In the genomic region with DNA sequence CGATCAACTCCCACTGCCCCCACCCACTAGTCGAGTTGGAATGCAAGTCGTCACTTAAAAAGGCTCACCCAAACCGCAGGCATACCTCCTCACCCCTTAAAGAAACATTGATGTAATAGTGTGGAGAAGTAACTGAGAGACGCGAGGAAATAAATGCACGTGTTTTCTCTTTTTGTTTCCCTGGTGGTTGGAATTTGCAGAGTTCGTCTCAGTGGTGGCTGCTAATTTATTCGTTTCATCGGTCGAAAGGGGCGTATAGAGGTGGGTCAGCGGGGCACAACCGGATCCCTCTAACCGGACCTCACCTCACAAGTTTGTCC, we compare ENCODE assay signal across 8 cellular contexts. TPM values are rescaled to one million over a fixed set of nuclear protein-coding genes. Genes with fewer than 3 reads are reported as not detected.
DNase-seq lines count a peak whose midpoint lies in the region; ATAC-seq and TF ChIP-seq lines count a peak whose summit lies in the region.

No MANE protein-coding gene starts in this region.

- in situ Hi-C loops in astrocyte of the spinal cord (cut with HindIII; ENCODE audit: low sequenced_read_pairs), result no loop called here

- H3K4me3 ChIP-seq in astrocyte of the spinal cord (ENCODE audit: low read depth, low read length), result peak overlapping the region; percentile 43

- ATAC-seq in GM18511 (IDR thresholded peaks at IDR 0.05; ENCODE audit: unreplicated experiment), result no peak
- no peak for ATAC-seq in GM21367 (IDR thresholded peaks at IDR 0.05; ENCODE audit: unreplicated experiment)

- TF ChIP-seq CTCF in astrocyte of the spinal cord (IDR thresholded peaks at IDR 0.05; ENCODE audit: low read depth, low read length), result peak; percentile 41

- peak overlapping the region; percentile 33 for H3K27ac ChIP-seq in temporal lobe (ENCODE audit: low read depth, low read length)

- DNase-seq in DMS 273 (lab: John Stamatoyannopoulos, UW; ENCODE audit: unreplicated experiment), result peak; percentile 41
- no peak for DNase-seq in DMS 273 treated with DMSO at 0.1 percent for 48 hours (lab: John Stamatoyannopoulos, UW)
- DNase-seq in astrocyte of the spinal cord (ENCODE audit: low read depth, low spot score), result peak; percentile 55
- peak; percentile 31 for DNase-seq in kidney glomerular epithelial cell (lab: John Stamatoyannopoulos, UW)
- no peak for DNase-seq in stimulated activated CD4-positive, alpha-beta T cell treated with anti-CD3 and anti-CD28 coated beads, Interleukin-2, amount 100 ng/mL, for 24 hours

RNA-seq across cellular contexts. Expression of a gene that starts 5.1 kb away (rescaled TPM):
- 24.1 TPM for total RNA-seq in temporal lobe

Comparison
In these comparisons a context has a peak if more than half of its experiments do, and no peak if none do; other contexts are left out.
1. DNase-seq: peak in DMS 273 (single experiment), astrocyte of the spinal cord (single experiment) and kidney glomerular epithelial cell (single experiment); none in DMS 273 treated with DMSO at 0.1 percent for 48 hours (single experiment) and stimulated activated CD4-positive, alpha-beta T cell treated with anti-CD3 and anti-CD28 coated beads, Interleukin-2, amount 100 ng/mL, for 24 hours (0 of 2).